In the genomic region with DNA sequence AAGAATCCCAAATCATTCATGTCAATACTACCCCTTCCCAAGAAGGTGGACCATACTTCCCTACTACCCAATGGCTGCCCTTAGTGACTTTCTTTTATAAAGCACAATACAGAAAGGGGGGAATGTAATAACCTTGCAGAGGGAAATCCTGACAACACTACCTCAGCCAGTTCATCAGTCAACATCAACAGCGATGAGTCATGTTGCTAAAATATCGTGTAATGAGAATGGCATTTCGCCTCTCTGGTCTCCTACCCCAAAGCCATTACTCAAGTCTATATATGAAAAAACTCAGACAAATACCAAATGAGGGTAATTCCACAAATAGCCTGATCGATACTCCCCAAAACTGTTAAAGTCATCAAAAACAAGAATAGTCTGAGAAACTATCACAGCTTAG, we compare ENCODE assay signal across 24 cellular contexts. TPM values are rescaled to one million over a fixed set of nuclear protein-coding genes. Genes with fewer than 3 reads are reported as not detected.
A peak's percentile ranks its signal among the peaks of the same experiment; 100 is the strongest.
DNase-seq lines count a peak whose midpoint lies in the region; ATAC-seq, FAIRE-seq and TF ChIP-seq lines count a peak whose summit lies in the region.
"Had no signal": no experiment of that assay in that cellular context is flagged by ENCODE, and none has a peak within 500 bp of the region (broad histone marks: within the 10 kb centered on the region; RNA-seq: fewer than 3 reads in every experiment).

No MANE protein-coding gene starts in this region.

- ATAC-seq in HG03025 (IDR thresholded peaks at IDR 0.05; ENCODE audit: low FRiP score, unreplicated experiment), result no peak
- ATAC-seq: activated CD4-positive, alpha-beta T cell treated with anti-CD3 and anti-CD28 coated beads for 36 hours; activated T-cell treated with anti-CD3 and anti-CD28 coated beads, Interleukin-2, amount 50 U/mL, for 4 hours; CD8-positive, alpha-beta T cell; stimulated activated naive B cell treated with anti-CD40 and anti-IgM and Interleukin-4, amounts not matched to agents 10 μg/mL and 1 μg/mL and 100 μg/mL, for 72 hours had no signal

- no peak overlapping the region for H3K4me3 ChIP-seq in epithelial cell of esophagus (ENCODE audit: low read length)
- H3K4me3 ChIP-seq: lung, smooth muscle cell, thoracic aorta had no signal

- FAIRE-seq in H54 (lab: Jason Lieb, UNC), result peak; percentile 38
- FAIRE-seq: GM12892 had no signal

- no peak for TF ChIP-seq CTCF in epithelial cell of esophagus (IDR thresholded peaks at IDR 0.05; ENCODE audit: insufficient read depth, low read depth, low read length, missing control alignments)

- DNase-seq in H54 (ENCODE audit: insufficient read length, low spot score), result peak; percentile 20
- peak; percentile 37 for DNase-seq in RKO (ENCODE audit: low spot score)
- peak; percentile 65 for DNase-seq in epithelial cell of esophagus (ENCODE audit: low read depth)
- peak; percentile 15 for DNase-seq in renal cortical epithelial cell (ENCODE audit: low read depth)
- DNase-seq in NCI-H187 (lab: John Stamatoyannopoulos, UW), result no peak
- DNase-seq in NCI-H524 treated with DMSO at 0.1 percent for 48 hours (lab: John Stamatoyannopoulos, UW), result no peak
- DNase-seq in HPDE6-E6E7 (ENCODE audit: extremely low spot score), result no peak
- DNase-seq: activated CD4-positive, alpha-beta T cell treated with anti-CD3 and anti-CD28 coated beads for 36 hours; activated naive CD4-positive, alpha-beta T cell; activated T-cell treated with anti-CD3 and anti-CD28 coated beads, Interleukin-2, amount 50 U/mL, for 4 hours; amygdala; CD8-positive, alpha-beta T cell; DMS79; erythroblast; kidney; NCI-H510A treated with DMSO at 0.1 percent for 48 hours; Right ventricle myocardium superior; stimulated activated naive B cell treated with anti-CD40 and anti-IgM and Interleukin-4, amounts not matched to agents 10 μg/mL and 1 μg/mL and 100 μg/mL, for 72 hours had no signal

- TF ChIP-seq POLR2A in H54 (IDR thresholded peaks at IDR 0.05; ENCODE audit: low read depth, low read length), result no peak

RNA-seq across cellular contexts. Expression of a gene that starts 3.3 kb away (rescaled TPM):
- not detected in 2 replicates for total RNA-seq in renal cortical epithelial cell
- total RNA-seq: activated CD4-positive, alpha-beta T cell treated with anti-CD3 and anti-CD28 coated beads for 36 hours; activated CD8-positive, alpha-beta memory T cell treated with anti-CD3 and anti-CD28 coated beads for 36 hours; activated T-cell treated with anti-CD3 and anti-CD28 coated beads, Interleukin-2, amount 50 U/mL, for 4 hours; CD8-positive, alpha-beta T cell; kidney; lung; Right ventricle myocardium superior; smooth muscle cell; thoracic aorta had no signal

RNA-seq across cellular contexts. Expression of a gene that starts 51.7 kb away (rescaled TPM):
- total RNA-seq in renal cortical epithelial cell, result not detected in 2 replicates
- total RNA-seq: activated CD4-positive, alpha-beta T cell treated with anti-CD3 and anti-CD28 coated beads for 36 hours; activated CD8-positive, alpha-beta memory T cell treated with anti-CD3 and anti-CD28 coated beads for 36 hours; activated T-cell treated with anti-CD3 and anti-CD28 coated beads, Interleukin-2, amount 50 U/mL, for 4 hours; CD8-positive, alpha-beta T cell; kidney; lung; Right ventricle myocardium superior; smooth muscle cell; thoracic aorta had no signal

Comparison
In these comparisons a context has a peak if more than half of its experiments do, and no peak if none do; other contexts are left out.
1. DNase-seq: peak in H54 (single experiment), RKO (single experiment), epithelial cell of esophagus (single experiment) and renal cortical epithelial cell (single experiment); none in NCI-H187 (0 of 2), NCI-H524 treated with DMSO at 0.1 percent for 48 hours (single experiment) and HPDE6-E6E7 (single experiment).